ENCODE assay signal across 8 cellular contexts in genomic region chr7:71733108-71733870, GRCh38.
DNase-seq lines count a peak whose midpoint lies in the region; ATAC-seq and TF ChIP-seq lines count a peak whose summit lies in the region.

No MANE protein-coding gene starts in this region.

- ATAC-seq in HG02798 (IDR thresholded peaks at IDR 0.05; ENCODE audit: poor library complexity, unreplicated experiment) (peak; percentile 74), esophagus mucosa (peak; percentile 68), HG03025 (IDR thresholded peaks at IDR 0.05; ENCODE audit: low FRiP score, unreplicated experiment) (no peak)

- POLR2A ChIA-PET in Caco-2 (lab: Charles Lee): no interaction called here

- no TSS peak for BruUV-seq in Caco-2 (replicated peaks; lab: Mats Ljungman, UMichigan)

- DNase-seq in Caco-2 (peak; percentile 71), NCI-H82 treated with DMSO at 0.1 percent for 48 hours (lab: John Stamatoyannopoulos, UW; ENCODE audit: unreplicated experiment) (peak; percentile 55), myocyte (ENCODE audit: low read depth) (peak; percentile 89)
- DNase-seq in activated CD8-positive, alpha-beta memory T cell treated with anti-CD3 and anti-CD28 coated beads, Interleukin-2, amount 50 U/mL, for 48 hours: peak; percentile 93
- DNase-seq in stimulated activated CD8-positive, alpha-beta memory T cell treated with anti-CD3 and anti-CD28 coated beads, Interleukin-4, amount 100 ng/mL, for 48 hours: peak; percentile 88

- no peaks in the 10 kb centered on the region for H3K4me1 ChIP-seq in Caco-2

- no peaks in the 10 kb centered on the region for H3K4me1 Mint-ChIP-seq in Caco-2 (ENCODE audit: low read depth, unreplicated experiment)

- TF ChIP-seq CTCF in Caco-2 (IDR thresholded peaks at IDR 0.05; ENCODE audit: insufficient read depth in 1 of 2, low read depth in 1 of 2, low read length in 1 of 2, severe bottlenecking in 1 of 2, unreplicated experiment in 1 of 2): peak; percentile 67 to 76

- intact Hi-C loops in Caco-2 (cut with micrococcal nuclease; ENCODE audit: unreplicated experiment): no loop called here

- H3K36me3 ChIP-seq in Caco-2 (ENCODE audit: control insufficient read depth, insufficient read depth, low read length): no peaks in the 10 kb centered on the region

- H3K4me3 Mint-ChIP-seq in Caco-2 (ENCODE audit: unreplicated experiment): no peak overlapping the region

- no peak overlapping the region for H3K27ac Mint-ChIP-seq in Caco-2 (ENCODE audit: unreplicated experiment)

- peaks cover 2% of the 10 kb centered on the region for H3K27me3 Mint-ChIP-seq in Caco-2 (ENCODE audit: insufficient read depth, unreplicated experiment)

- H3K9me3 Mint-ChIP-seq in Caco-2 (ENCODE audit: unreplicated experiment): no peaks in the 10 kb centered on the region

- H3K36me3 Mint-ChIP-seq in Caco-2 (ENCODE audit: insufficient read depth, unreplicated experiment): no peaks in the 10 kb centered on the region

- no peaks in the 10 kb centered on the region for H3K27me3 ChIP-seq in Caco-2 (replicated peaks; ENCODE audit: control insufficient read depth, insufficient read depth, low read length)

- CTCF ChIA-PET in Caco-2 (lab: Charles Lee): interaction anchor here (0.6 to 0.8 kb wide), 3 partner anchors 11 to 1211 kb away, joined by 3 to 8 read pairs (median 3); no protein-coding TSS in a partner anchor

- no peak overlapping the region for H3K4me3 ChIP-seq in Caco-2 (ENCODE audit: low read depth, low read length)

- H3K9me3 ChIP-seq in Caco-2: no peaks in the 10 kb centered on the region
